1 cellular context compared by ENCODE assay signal in genomic region chr15:100570282-100570681, GRCh38.
TF ChIP-seq lines count a peak whose summit lies in the region.

No MANE protein-coding gene starts in this region.

TF ChIP-seq in A549, 52 proteins besides CTCF, POLR2A, EP300 and RAD21:
- TF ChIP-seq, protein P1, sequence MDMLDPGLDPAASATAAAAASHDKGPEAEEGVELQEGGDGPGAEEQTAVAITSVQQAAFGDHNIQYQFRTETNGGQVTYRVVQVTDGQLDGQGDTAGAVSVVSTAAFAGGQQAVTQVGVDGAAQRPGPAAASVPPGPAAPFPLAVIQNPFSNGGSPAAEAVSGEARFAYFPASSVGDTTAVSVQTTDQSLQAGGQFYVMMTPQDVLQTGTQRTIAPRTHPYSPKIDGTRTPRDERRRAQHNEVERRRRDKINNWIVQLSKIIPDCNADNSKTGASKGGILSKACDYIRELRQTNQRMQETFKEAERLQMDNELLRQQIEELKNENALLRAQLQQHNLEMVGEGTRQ (IDR thresholded peaks at IDR 0.05), result peak; percentile 45; the same call in 1 of the 2 replicates
- no peak for TF ChIP-seq GATA3 (IDR thresholded peaks at IDR 0.05; ENCODE audit: borderline replicate concordance)
- no peak for TF ChIP-seq CEBPB (IDR thresholded peaks at IDR 0.05)
- no peak for TF ChIP-seq FOSL2 (IDR thresholded peaks at IDR 0.05)
- TF ChIP-seq FOSL2 (CRISPR knock-in tag; IDR thresholded peaks at IDR 0.05), result no peak
- TF ChIP-seq FOXS1 (CRISPR knock-in tag; IDR thresholded peaks at IDR 0.05), result no peak
- no peak for TF ChIP-seq ATOH8 (CRISPR knock-in tag; IDR thresholded peaks at IDR 0.05; ENCODE audit: low read depth)
TF ChIP-seq in A549: peak in this region for 1.
